ENCODE assay signal across 11 cellular contexts in genomic region chr1:67493148-67493547, GRCh38.
"Had no signal": no experiment of that assay in that cellular context is flagged by ENCODE, and none has a peak within 500 bp of the region (broad histone marks: within the 10 kb centered on the region; RNA-seq: fewer than 3 reads in every experiment).

No MANE protein-coding gene starts in this region.

- H3K36me3 ChIP-seq: HAP-1 had no signal

- ATAC-seq: GM23338, HCT116 had no signal

- H3K4me2 ChIP-seq: GM23338 had no signal

- H3K27ac ChIP-seq: GM23248 had no signal

- H3K4me3 ChIP-seq: GM23248, GM23338, HAP-1 had no signal

- H3K9me3 ChIP-seq: HAP-1 had no signal

- DNase-seq: GM23248, GOT3, H7, H9, HCEC 1CT, HFFc6 had no signal

- H3K9ac ChIP-seq: GM23248 had no signal

- H3K4me1 ChIP-seq: HAP-1 had no signal

- FAIRE-seq: H1, H54 had no signal

- H2AFZ ChIP-seq: GM23248, GM23338 had no signal
